8 cellular contexts compared by ENCODE assay signal in the genomic region with DNA sequence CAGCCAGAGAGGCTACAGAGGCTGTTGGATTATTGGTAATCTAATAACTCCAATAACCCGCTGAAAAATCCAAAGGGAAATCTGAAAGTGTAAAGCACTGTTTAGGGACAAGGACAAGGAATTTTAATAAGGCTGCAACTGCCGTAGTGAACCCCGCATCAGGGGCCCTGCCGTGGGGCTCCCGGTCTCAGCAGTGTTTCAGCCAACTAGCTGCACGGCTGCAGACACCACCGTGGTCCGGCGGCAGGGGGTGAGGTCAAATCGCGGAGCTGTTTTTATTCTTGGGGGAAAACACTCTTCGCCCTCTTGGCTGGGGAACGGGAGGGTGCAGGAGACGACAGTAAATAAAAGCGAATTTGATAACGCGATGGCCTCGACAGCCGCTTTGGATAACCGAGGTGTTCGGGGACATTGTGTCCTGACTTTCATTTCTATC. TPM values are rescaled to one million over a fixed set of nuclear protein-coding genes. Genes with fewer than 3 reads are reported as not detected.
DNase-seq lines count a peak whose midpoint lies in the region; ATAC-seq and TF ChIP-seq lines count a peak whose summit lies in the region.

No MANE protein-coding gene starts in this region.

- peak in 1 of 2 donors; percentile 4 for TF ChIP-seq CTCF in right atrium auricular region (IDR thresholded peaks at IDR 0.05)
- TF ChIP-seq CTCF in gastrocnemius medialis (IDR thresholded peaks at IDR 0.05 in 4 of 5, conservative IDR thresholded peaks at IDR 0.05 in 1 of 5) = no peak

- peak; percentile 53 for DNase-seq in NK-92 treated with Interleukin-12 subunit alpha and Interleukin-12 subunit beta, amount 100 ng/mL, for 24 hours (lab: John Stamatoyannopoulos, UW)
- DNase-seq in NK-92 (lab: John Stamatoyannopoulos, UW; ENCODE audit: unreplicated experiment) (no peak), right atrium auricular region (ENCODE audit: low spot score) (no peak), gastrocnemius medialis (no peak), mesenteric fat pad (ENCODE audit: low spot score) (no peak), NCI-H1930 (lab: John Stamatoyannopoulos, UW) (no peak)
- peak; percentile 38 for DNase-seq in activated naive CD4-positive, alpha-beta T cell treated with anti-CD3 and anti-CD28 coated beads, Interleukin-2, amount 50 U/mL, for 16 hours

- H3K4me3 ChIP-seq in right atrium auricular region (peak overlapping the region; percentile 80 to 84), gastrocnemius medialis (peak overlapping the region; percentile 70 to 94 (median 88))

- H3K27me3 ChIP-seq in right atrium auricular region = no peaks in the 10 kb centered on the region
- H3K27me3 ChIP-seq in gastrocnemius medialis = no peaks in the 10 kb centered on the region

- intact Hi-C loops in gastrocnemius medialis (cut with DNase I; ENCODE audit: low total_unique reads) = loop anchor here (1.0 to 5.0 kb wide), 5 partner anchors 210 to 1403 kb away; no protein-coding TSS in a partner anchor

- ATAC-seq in gastrocnemius medialis = peak in 1 of 2 donors; percentile 24
- no peak for ATAC-seq in GM18505 (IDR thresholded peaks at IDR 0.05; ENCODE audit: unreplicated experiment)

- H3K9me3 ChIP-seq in right atrium auricular region = no peaks in the 10 kb centered on the region
- H3K9me3 ChIP-seq in gastrocnemius medialis = no peaks in the 10 kb centered on the region

- H3K36me3 ChIP-seq in right atrium auricular region (peaks cover 7% of the 10 kb centered on the region), gastrocnemius medialis (peaks cover 0 to 16% of the 10 kb centered on the region in 2 donors)

- H3K4me1 ChIP-seq in right atrium auricular region (peaks cover 0 to 46% of the 10 kb centered on the region in 2 donors), gastrocnemius medialis (peaks cover 33% of the 10 kb centered on the region in 2 donors)

- in situ Hi-C loops in gastrocnemius medialis (cut with MboI; ENCODE audit: low sequenced_read_pairs in 4 of 4) = loop anchor here (10.0 to 25.0 kb wide), 9 partner anchors 473 to 1216 kb away; no protein-coding TSS in a partner anchor

- TF ChIP-seq POLR2A in gastrocnemius medialis (IDR thresholded peaks at IDR 0.05) = no peak
- TF ChIP-seq POLR2A in GM18505 (IDR thresholded peaks at IDR 0.05; ENCODE audit: borderline replicate concordance, extremely low read depth, insufficient read depth, insufficient read length) = no peak

- H3K27ac ChIP-seq in right atrium auricular region (peak overlapping the region; percentile 99), gastrocnemius medialis (peak overlapping the region; percentile 95 to 100 (median 98))

RNA-seq across cellular contexts. Expression of a gene that starts 6.1 kb away (rescaled TPM):
- total RNA-seq in right atrium auricular region (10 to 100 TPM; 53.0 to 88.6 TPM), gastrocnemius medialis (100 to 1,000 TPM; 223 to 363 (median 292) TPM), mesenteric fat pad (255 TPM)

RNA-seq across cellular contexts. Expression of a gene that starts 36.8 kb away (rescaled TPM):
- total RNA-seq in right atrium auricular region (not detected), gastrocnemius medialis (1 to 10 TPM in 3 of 4 donors, not detected in 1; 1.9 to 3.1 (median 2.3) TPM), mesenteric fat pad (not detected)

Comparison
In these comparisons a context has a peak if more than half of its experiments do, and no peak if none do; other contexts are left out.
1. DNase-seq: peak in NK-92 treated with Interleukin-12 subunit alpha and Interleukin-12 subunit beta, amount 100 ng/mL, for 24 hours (single experiment) and activated naive CD4-positive, alpha-beta T cell treated with anti-CD3 and anti-CD28 coated beads, Interleukin-2, amount 50 U/mL, for 16 hours (single experiment); none in NK-92 (single experiment), right atrium auricular region (single experiment), gastrocnemius medialis (0 of 2), mesenteric fat pad (single experiment) and NCI-H1930 (0 of 2).